ENCODE assay signal across 17 cellular contexts in genomic region chr2:439077-439476, GRCh38.
DNase-seq lines count a peak whose midpoint lies in the region; ATAC-seq, FAIRE-seq and TF ChIP-seq lines count a peak whose summit lies in the region.
"Had no signal": no experiment of that assay in that cellular context is flagged by ENCODE, and none has a peak within 500 bp of the region (broad histone marks: within the 10 kb centered on the region; RNA-seq: fewer than 3 reads in every experiment).

No MANE protein-coding gene starts in this region.

- peak overlapping the region; percentile 96 for H3K27ac Mint-ChIP-seq in CD8-positive, alpha-beta T cell
- H3K27ac Mint-ChIP-seq in stimulated activated naive B cell treated with anti-CD40 and anti-IgM and Interleukin-4, amounts not matched to agents 10 μg/mL and 1 μg/mL and 100 μg/mL, for 72 hours: peak overlapping the region; percentile 32

- H3K79me1 ChIP-seq in H1 (ENCODE audit: low read depth, low read length): no peaks in the 10 kb centered on the region

- no peak overlapping the region for H4K5ac ChIP-seq in H1 (ENCODE audit: insufficient read length, low read depth, low read length)

- no peak overlapping the region for H3K4me3 Mint-ChIP-seq in CD8-positive, alpha-beta T cell
- no peak overlapping the region for H3K4me3 Mint-ChIP-seq in stimulated activated naive B cell treated with anti-CD40 and anti-IgM and Interleukin-4, amounts not matched to agents 10 μg/mL and 1 μg/mL and 100 μg/mL, for 72 hours

- H3K27ac ChIP-seq in CD8-positive, alpha-beta T cell (ENCODE audit: low read depth, low read length): no peak overlapping the region
- H3K27ac ChIP-seq in H1 (ENCODE audit: low read depth, low read length) (no peak overlapping the region), SJCRH30 (no peak overlapping the region)
- H3K27ac ChIP-seq: ovary had no signal

- no peak for TF ChIP-seq POLR2A in H1 (IDR thresholded peaks at IDR 0.05; ENCODE audit: control extremely low read depth in 1 of 2, low read depth in 2 of 2, low read length in 2 of 2)

- H2AFZ ChIP-seq in H1 (ENCODE audit: low read length): peak overlapping the region; percentile 20; the same call in 1 of the 2 replicates

- H3K4me1 ChIP-seq in CD8-positive, alpha-beta T cell (ENCODE audit: insufficient read depth, low read length): peaks cover 14% of the 10 kb centered on the region
- H3K4me1 ChIP-seq in H1 (replicated peaks in 1 of 4; ENCODE audit: control insufficient read depth in 3 of 4, insufficient read depth in 4 of 4, low read length in 3 of 4) (peaks cover 0 to 2% (median under 1%) of the 10 kb centered on the region in 4 experiments; a peak in 2 of 7 replicates), SJCRH30 (no peaks in the 10 kb centered on the region)

- POLR2A ChIA-PET in CD8-positive, alpha-beta T cell (lab: Charles Lee): interaction anchor here (1.6 kb wide), 1 partner anchor 15 kb away, joined by 5 read pairs; no protein-coding TSS in a partner anchor
- POLR2A ChIA-PET in H1 (lab: Charles Lee; ENCODE audit: partially characterized antibody): no interaction called here

- DNase-seq in CD8-positive, alpha-beta T cell: no peak
- DNase-seq in NCI-H524 (lab: John Stamatoyannopoulos, UW) (peak; percentile 13 to 73), H1 (ENCODE audit: low read depth in 1 of 2, low spot score in 2 of 2) (no peak), sciatic nerve (ENCODE audit: low spot score) (no peak), SJCRH30 (no peak)
- no peak for DNase-seq in stimulated activated naive B cell treated with anti-CD40 and anti-IgM and Interleukin-4, amounts not matched to agents 10 μg/mL and 1 μg/mL and 100 μg/mL, for 72 hours
- DNase-seq: activated CD4-positive, alpha-beta T cell treated with anti-CD3 and anti-CD28 coated beads, Interleukin-2, amount 10 ng/mL, durations not matched to agents 7 days and 5 days; activated T-cell treated with anti-CD3 and anti-CD28 coated beads, Interleukin-2, amount 50 U/mL, for 1 hour; foreskin melanocyte; left cardiac atrium; NCI-H1417 treated with DMSO at 0.1 percent for 48 hours; OCI-M1; ovary had no signal

- H3K36me3 ChIP-seq in CD8-positive, alpha-beta T cell (ENCODE audit: insufficient read depth, low read length): no peaks in the 10 kb centered on the region
- H3K36me3 ChIP-seq in H1 (ENCODE audit: control insufficient read depth in 2 of 4, insufficient read depth in 4 of 4, low read length in 3 of 4) (no peaks in the 10 kb centered on the region), SJCRH30 (no peaks in the 10 kb centered on the region)
- H3K36me3 ChIP-seq: ovary had no signal

- no peak overlapping the region for H2BK120ac ChIP-seq in H1 (replicated peaks; ENCODE audit: low read depth, low read length)

- H3K23me2 ChIP-seq in H1 (ENCODE audit: low read depth, low read length): no peaks in the 10 kb centered on the region

- no peak overlapping the region for H4K8ac ChIP-seq in H1 (ENCODE audit: extremely low read depth, insufficient read depth, low read length)

- H2BK20ac ChIP-seq in H1 (ENCODE audit: low read length): no peak overlapping the region

- TF ChIP-seq RAD21 in H1 (IDR thresholded peaks at IDR 0.05 in 1 of 2, conservative IDR thresholded peaks at IDR 0.05 in 1 of 2; ENCODE audit: low read depth in 2 of 2, low read length in 2 of 2): no peak

- no peak overlapping the region for H3K4me3 ChIP-seq in CD8-positive, alpha-beta T cell (ENCODE audit: low read depth, low read length)
- H3K4me3 ChIP-seq in H1 (ENCODE audit: extremely low read depth in 1 of 4, insufficient read depth in 2 of 4, low read depth in 3 of 4, low read length in 4 of 4) (no peak overlapping the region), SJCRH30 (no peak overlapping the region)
- H3K4me3 ChIP-seq: coronary artery, ovary had no signal

- no peak overlapping the region for H3K4ac ChIP-seq in H1 (replicated peaks; ENCODE audit: insufficient read length, low read depth, low read length)

- no peaks in the 10 kb centered on the region for H3K27me3 Mint-ChIP-seq in CD8-positive, alpha-beta T cell (ENCODE audit: low read depth)
- H3K27me3 Mint-ChIP-seq in stimulated activated naive B cell treated with anti-CD40 and anti-IgM and Interleukin-4, amounts not matched to agents 10 μg/mL and 1 μg/mL and 100 μg/mL, for 72 hours: no peaks in the 10 kb centered on the region
- H3K27me3 Mint-ChIP-seq: activated naive CD4-positive, alpha-beta T cell treated with anti-CD3 and anti-CD28 coated beads, Interleukin-2, amount 50 U/mL, for 24 hours had no signal

- ATAC-seq in CD8-positive, alpha-beta T cell: no peak
- ATAC-seq in stimulated activated naive B cell treated with anti-CD40 and anti-IgM and Interleukin-4, amounts not matched to agents 10 μg/mL and 1 μg/mL and 100 μg/mL, for 72 hours (replicated peaks): no peak
- ATAC-seq in sciatic nerve (no peak), HG02938 (IDR thresholded peaks at IDR 0.05; ENCODE audit: unreplicated experiment) (no peak)
- ATAC-seq: left cardiac atrium had no signal

- H4K91ac ChIP-seq in H1 (replicated peaks; ENCODE audit: insufficient read length, low read length): no peak overlapping the region

- no peak overlapping the region for H2BK5ac ChIP-seq in H1 (ENCODE audit: low read depth, low read length)

- H4K20me1 ChIP-seq in H1 (replicated peaks in 1 of 2; ENCODE audit: control insufficient read depth in 1 of 2, insufficient read depth in 2 of 2, low read length in 2 of 2): peaks cover 0 to 2% of the 10 kb centered on the region in 2 experiments

- H3K9me3 Mint-ChIP-seq in CD8-positive, alpha-beta T cell: no peaks in the 10 kb centered on the region
- no peaks in the 10 kb centered on the region for H3K9me3 Mint-ChIP-seq in stimulated activated naive B cell treated with anti-CD40 and anti-IgM and Interleukin-4, amounts not matched to agents 10 μg/mL and 1 μg/mL and 100 μg/mL, for 72 hours
- H3K9me3 Mint-ChIP-seq: activated CD4-positive, alpha-beta T cell treated with anti-CD3 and anti-CD28 coated beads, Interleukin-2, amount 10 ng/mL, durations not matched to agents 7 days and 5 days; activated naive CD4-positive, alpha-beta T cell treated with anti-CD3 and anti-CD28 coated beads, Interleukin-2, amount 50 U/mL, for 24 hours had no signal

- H3K36me3 Mint-ChIP-seq in CD8-positive, alpha-beta T cell: no peaks in the 10 kb centered on the region
- no peaks in the 10 kb centered on the region for H3K36me3 Mint-ChIP-seq in stimulated activated naive B cell treated with anti-CD40 and anti-IgM and Interleukin-4, amounts not matched to agents 10 μg/mL and 1 μg/mL and 100 μg/mL, for 72 hours
- H3K36me3 Mint-ChIP-seq: activated naive CD4-positive, alpha-beta T cell treated with anti-CD3 and anti-CD28 coated beads, Interleukin-2, amount 50 U/mL, for 24 hours had no signal

- FAIRE-seq in H1 (lab: Jason Lieb, UNC): no peak
- FAIRE-seq: endothelial cell of umbilical vein had no signal

- intact Hi-C loops in CD8-positive, alpha-beta T cell (cut with DNase I, micrococcal nuclease): loop anchor here (2.0 to 10.0 kb wide), 6 partner anchors 22 to 238 kb away; partner anchors contain the start of genes ACP1 (in 2 of the 2), SH3YL1 (in 2 of the 2) and TMEM18 (in 2 of the 2)
- intact Hi-C loops in sciatic nerve (cut with DNase I): no loop called here

- no peak overlapping the region for H3K4me2 ChIP-seq in H1 (ENCODE audit: insufficient read depth in 1 of 2, low read depth in 2 of 2, low read length in 2 of 2)

- no peak overlapping the region for H2BK12ac ChIP-seq in H1 (ENCODE audit: low read depth, low read length)

- no peak overlapping the region for H2AK5ac ChIP-seq in H1 (ENCODE audit: low read depth, low read length)

- TF ChIP-seq EP300 in H1 (IDR thresholded peaks at IDR 0.05; ENCODE audit: borderline replicate concordance in 1 of 2, low read depth in 2 of 2, low read length in 2 of 2): no peak

- no peaks in the 10 kb centered on the region for H3K9me3 ChIP-seq in CD8-positive, alpha-beta T cell (ENCODE audit: low read length)
- H3K9me3 ChIP-seq in H1 (ENCODE audit: insufficient read depth in 2 of 2, low read depth in 1 of 2, low read length in 1 of 2) (no peaks in the 10 kb centered on the region), SJCRH30 (replicated peaks) (no peaks in the 10 kb centered on the region)
- H3K9me3 ChIP-seq: ovary had no signal

- no peak overlapping the region for H3K18ac ChIP-seq in H1 (ENCODE audit: extremely low read depth, low read length)

- H3K23ac ChIP-seq in H1 (ENCODE audit: insufficient read length): no peak overlapping the region

- H3K9ac ChIP-seq in H1 (replicated peaks in 1 of 4; ENCODE audit: extremely low read depth in 1 of 4, low read depth in 3 of 4, low read length in 3 of 4): no peak overlapping the region

- CTCF ChIA-PET in CD8-positive, alpha-beta T cell (lab: Charles Lee): interaction anchor here (1.2 kb wide), 1 partner anchor 12 kb away, joined by 3 read pairs; no protein-coding TSS in a partner anchor
- CTCF ChIA-PET in H1 (lab: Charles Lee; ENCODE audit: partially characterized antibody): no interaction called here

- H3K4me1 Mint-ChIP-seq in CD8-positive, alpha-beta T cell (ENCODE audit: low read depth): peaks cover 51% of the 10 kb centered on the region
- H3K4me1 Mint-ChIP-seq in stimulated activated naive B cell treated with anti-CD40 and anti-IgM and Interleukin-4, amounts not matched to agents 10 μg/mL and 1 μg/mL and 100 μg/mL, for 72 hours: peaks cover 34 to 58% of the 10 kb centered on the region in 2 donors

- H3K27me3 ChIP-seq in CD8-positive, alpha-beta T cell (ENCODE audit: insufficient read depth, low read length): no peaks in the 10 kb centered on the region
- H3K27me3 ChIP-seq in H1 (replicated peaks in 1 of 4; ENCODE audit: control insufficient read depth in 3 of 4, extremely low read depth in 1 of 4, insufficient read depth in 3 of 4, low read length in 3 of 4) (no peaks in the 10 kb centered on the region), SJCRH30 (0 out of 2 replicates have a peak, but pooled peaks cover 4% of the 10 kb centered on the region)
- H3K27me3 ChIP-seq: ovary had no signal

- H3K79me2 ChIP-seq in H1 (ENCODE audit: control insufficient read depth in 1 of 2, insufficient read depth in 2 of 2, low read length in 2 of 2): no peaks in the 10 kb centered on the region

- 91% methylated on average over 17 of the region's 17 CpGs; no CpG with 5 or more reads in 1 of the 2 experiments for WGBS in H1 (ENCODE audit: extremely low coverage in 1 of 2, insufficient coverage in 1 of 2, insufficient read length in 1 of 2, insufficient replicate concordance in 2 of 2, low coverage in 1 of 2, low lambda C conversion rate in 2 of 2, missing lambda C conversion rate in 1 of 2), 2 experiments

- no peak overlapping the region for H2BK15ac ChIP-seq in H1 (ENCODE audit: low read length)

- H3K14ac ChIP-seq in H1 (ENCODE audit: insufficient read length): no peak overlapping the region

- no peak overlapping the region for H3K56ac ChIP-seq in H1 (replicated peaks; ENCODE audit: insufficient read length, low read depth, low read length)

- no peak for TF ChIP-seq CTCF in CD8-positive, alpha-beta T cell (IDR thresholded peaks at IDR 0.05)
- no peak for TF ChIP-seq CTCF in H1 (IDR thresholded peaks at IDR 0.05; ENCODE audit: control extremely low read depth in 1 of 3, insufficient read depth in 1 of 3, low read depth in 1 of 3, low read length in 3 of 3)

TF ChIP-seq in H1, 55 proteins besides CTCF, POLR2A, EP300 and RAD21 (continues in another document):
- TF ChIP-seq GABPA (IDR thresholded peaks at IDR 0.05; ENCODE audit: borderline replicate concordance, insufficient read depth, low read length): no peak
- no peak for TF ChIP-seq CBX5 (IDR thresholded peaks at IDR 0.05; ENCODE audit: low read depth, low read length)
- TF ChIP-seq CBX8 (IDR thresholded peaks at IDR 0.05; ENCODE audit: borderline replicate concordance, low read depth, low read length): no peak

Comparison
In these comparisons a context has a peak if more than half of its experiments do, and no peak if none do; other contexts are left out.
1. DNase-seq: peak in NCI-H524 (2 of 2); none in CD8-positive, alpha-beta T cell (0 of 7), H1 (0 of 2), stimulated activated naive B cell treated with anti-CD40 and anti-IgM and Interleukin-4, amounts not matched to agents 10 μg/mL and 1 μg/mL and 100 μg/mL, for 72 hours (single experiment), sciatic nerve (single experiment) and SJCRH30 (0 of 2).